In genomic region chr2:142418699-142419098, GRCh38 we compare ENCODE assay signal across 6 cellular contexts.
DNase-seq lines count a peak whose midpoint lies in the region; FAIRE-seq and TF ChIP-seq lines count a peak whose summit lies in the region.
"Not testable (repeated sequence)": the region's sequence is repeated elsewhere in the genome, so short reads cannot be mapped to it uniquely, and the experiment has no call there.

No MANE protein-coding gene starts in this region.

- H3K4me2 ChIP-seq in PC-9, result not testable (repeated sequence)

- FAIRE-seq in H54 (lab: Jason Lieb, UNC), result peak; percentile 20

- not testable (repeated sequence) for H3K36me3 ChIP-seq in HEK293 (ENCODE audit: control insufficient read depth in 2 of 2, insufficient read depth in 1 of 2, low read length in 2 of 2); PC-9 (ENCODE audit: low read depth)

- DNase-seq in H54 (ENCODE audit: insufficient read length, low spot score); PC-9: not testable (repeated sequence)
- DNase-seq in NCI-H446 treated with DMSO at 0.1 percent for 48 hours (lab: John Stamatoyannopoulos, UW) (peak; percentile 32), left kidney (ENCODE audit: low read depth, low spot score) (peak; percentile 5), renal cortical epithelial cell (ENCODE audit: low read depth) (peak; percentile 40)

- not testable (repeated sequence) for TF ChIP-seq POLR2A in H54 (IDR thresholded peaks at IDR 0.05; ENCODE audit: low read depth, low read length)

- H3K9me2 ChIP-seq in PC-9 (ENCODE audit: insufficient read depth), result not testable (repeated sequence)

- peak overlapping the region; percentile 12; the same call in 1 of the 2 replicates for H2AFZ ChIP-seq in PC-9

- intact Hi-C loops in PC-9 (cut with micrococcal nuclease; ENCODE audit: unreplicated experiment), result loop anchor here (10.0 kb wide), 1 partner anchor 176 kb away; no protein-coding TSS in a partner anchor

- not testable (repeated sequence) for H3K9me3 ChIP-seq in HEK293 (ENCODE audit: control insufficient read depth, insufficient read depth, low read depth, low read length); PC-9 (ENCODE audit: insufficient read depth, low read depth)

- not testable (repeated sequence) for H3K4me1 ChIP-seq in HEK293 (ENCODE audit: control insufficient read depth, insufficient read depth, low read length); PC-9 (replicated peaks; ENCODE audit: insufficient read depth)

- BruUV-seq in PC-9 (replicated peaks; lab: Mats Ljungman, UMichigan), result not testable (repeated sequence)

- H4K20me1 ChIP-seq in PC-9 (ENCODE audit: insufficient read depth), result not testable (repeated sequence)

- H3K27me3 ChIP-seq in PC-9 (ENCODE audit: insufficient read depth, low read depth), result not testable (repeated sequence)

- CTCF ChIA-PET in HEK293 (lab: Yijun Ruan, JAX); PC-9 (lab: Charles Lee): not testable (repeated sequence)

- not testable (repeated sequence) for H3K4me3 ChIP-seq in HEK293 (ENCODE audit: low read depth, low read length); PC-9

- not testable (repeated sequence) for H3F3A ChIP-seq in PC-9 (ENCODE audit: insufficient read depth, low read depth)

- not testable (repeated sequence) for TF ChIP-seq CTCF in HEK293 (tag by site-specific recombination; IDR thresholded peaks at IDR 0.05); PC-9 (conservative IDR thresholded peaks at IDR 0.05)

- not testable (repeated sequence) for H3K27ac ChIP-seq in HEK293 (ENCODE audit: extremely low read depth, low read depth, low read length); PC-9

- H3K79me2 ChIP-seq in PC-9 (ENCODE audit: low read depth), result not testable (repeated sequence)

- POLR2A ChIA-PET in HEK293 (lab: Yijun Ruan, JAX); PC-9 (lab: Charles Lee; ENCODE audit: unreplicated experiment): not testable (repeated sequence)

TF ChIP-seq in HEK293, 187 proteins besides CTCF, POLR2A, EP300 and RAD21:
- TF ChIP-seq ZNF530 (tag by site-specific recombination; IDR thresholded peaks at IDR 0.05; ENCODE audit: low read depth) (0 out of 2 replicates have a peak, but pooled peaks have one; percentile 12), PRDM1 (tag by site-specific recombination; IDR thresholded peaks at IDR 0.05) (peak; percentile 99)
